19 cellular contexts compared by ENCODE assay signal in the genomic region with DNA sequence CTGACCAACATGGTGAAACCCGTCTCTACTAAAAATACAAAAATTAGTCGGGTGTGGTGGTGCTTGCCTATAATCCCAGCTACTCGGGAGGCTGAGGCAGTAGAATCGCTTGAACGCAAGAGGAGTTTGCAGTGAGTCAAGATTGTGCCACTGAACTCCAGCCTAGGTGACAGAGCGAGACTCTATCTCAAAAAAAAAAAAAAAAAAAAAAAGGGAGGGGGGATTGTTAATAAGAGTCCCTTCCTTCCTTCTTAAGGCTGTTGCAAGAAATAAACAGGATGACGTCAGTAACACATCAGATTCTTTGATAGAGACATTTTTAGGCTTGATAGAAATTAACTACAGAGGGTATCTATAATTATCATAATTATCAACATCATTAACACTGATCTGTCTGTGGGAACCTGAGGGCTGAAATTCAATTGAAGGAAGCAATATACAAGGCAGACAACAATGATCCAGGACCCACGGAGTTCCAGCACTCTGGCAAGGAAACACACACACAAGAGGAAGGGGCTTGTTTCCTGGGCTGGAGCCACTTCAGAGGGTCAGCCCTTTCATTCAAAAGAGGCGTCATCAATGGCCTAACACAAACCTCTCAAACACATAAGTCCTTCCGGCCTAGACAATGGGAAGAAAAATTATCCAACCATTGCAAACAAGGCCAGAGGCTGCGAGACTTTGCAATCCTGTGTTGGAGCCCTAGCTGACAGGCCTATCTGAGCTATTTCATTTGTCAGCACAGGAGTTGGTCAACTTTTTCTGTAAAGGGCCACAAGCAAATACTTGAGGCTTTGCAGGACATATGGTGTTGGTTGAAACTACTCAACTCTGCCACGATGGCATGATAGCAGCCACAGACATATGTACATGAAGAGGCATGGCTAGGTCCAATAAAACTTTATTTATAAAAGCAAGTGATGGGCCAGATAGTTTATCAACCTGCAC.
DNase-seq lines count a peak whose midpoint lies in the region; ATAC-seq, FAIRE-seq and TF ChIP-seq lines count a peak whose summit lies in the region.
"Had no signal": no experiment of that assay in that cellular context is flagged by ENCODE, and none has a peak within 500 bp of the region (broad histone marks: within the 10 kb centered on the region; RNA-seq: fewer than 3 reads in every experiment).

No MANE protein-coding gene starts in this region.

- no peak overlapping the region for H3K4me2 ChIP-seq in HepG2 (ENCODE audit: low read depth, low read length)

- 83% methylated on average over 12 of the region's 12 CpGs for WGBS in HepG2 (ENCODE audit: low lambda C conversion rate)
- 87 to 91% methylated on average over 12 of the region's 12 CpGs for WGBS in aorta, 2 donors

- no peak for DNase-seq in Right ventricle myocardium inferior (ENCODE audit: missing footprints)
- no peak for DNase-seq in right atrium auricular region (ENCODE audit: low spot score)
- peak; percentile 32 for DNase-seq in amniotic epithelial cell (ENCODE audit: low read depth)
- DNase-seq in HepG2 (ENCODE audit: low spot score), result peak; percentile 84
- DNase-seq in aorta, result no peak
- no peak for DNase-seq in HT-29 (ENCODE audit: low spot score)
- DNase-seq in pons (ENCODE audit: low spot score), result no peak
- no peak for DNase-seq in activated CD4-positive, alpha-beta T cell treated with anti-CD3 and anti-CD28 coated beads, Interleukin-2, amount 50 U/mL, for 48 hours
- DNase-seq: activated CD8-positive, alpha-beta memory T cell treated with anti-CD3 and anti-CD28 coated beads for 24 hours; activated gamma-delta T cell treated with Interleukin-2 at 50 U/mL for 16 hours; DMS79 treated with DMSO at 0.1 percent for 48 hours; GM23248; NCI-H69; T1000 had no signal

- H3K27ac ChIP-seq in right atrium auricular region (peak overlapping the region in 1 of 2 donors; percentile 40), HepG2 (ENCODE audit: extremely low read length, insufficient read depth, low read length) (peak overlapping the region; percentile 38), aorta (ENCODE audit: low read depth in 1 of 2, low read length in 2 of 2) (no peak overlapping the region)
- H3K27ac ChIP-seq: GM23248, HL-60 had no signal

- ATAC-seq in Right ventricle myocardium inferior (peak; percentile 56), HepG2 (peak; percentile 78), aorta (ENCODE audit: low FRiP score) (peak; percentile 33)

- CTCF ChIA-PET in HepG2 (lab: Yijun Ruan, JAX; ENCODE audit: low intra/inter-chr PET ratio, low total read pairs), result no interaction called here

- no peak for TF ChIP-seq POLR2A in HepG2 (IDR thresholded peaks at IDR 0.05; ENCODE audit: insufficient read depth in 1 of 2, low read depth in 2 of 2, low read length in 2 of 2)

- TF ChIP-seq EP300 in HepG2 (IDR thresholded peaks at IDR 0.05; ENCODE audit: low read depth in 2 of 2, low read length in 2 of 2) (no peak), HepG2 (CRISPR knock-in tag; IDR thresholded peaks at IDR 0.05; ENCODE audit: borderline replicate concordance) (no peak)

- H3K9me3 ChIP-seq in right atrium auricular region, result no peaks in the 10 kb centered on the region
- H3K9me3 ChIP-seq in HepG2 (ENCODE audit: low read length), result no peaks in the 10 kb centered on the region
- H3K9me3 ChIP-seq in aorta (ENCODE audit: control insufficient read depth, low read length), result no peaks in the 10 kb centered on the region
- H3K9me3 ChIP-seq: breast epithelium, upper lobe of left lung had no signal

- in situ Hi-C loops in HepG2 (cut with HindIII; ENCODE audit: extremely low pct_ligation_motif_present, low pct_unique_long_range_greater_than_20kb), result no loop called here

- no peaks in the 10 kb centered on the region for H3K27me3 ChIP-seq in right atrium auricular region
- H3K27me3 ChIP-seq in HepG2 (ENCODE audit: control insufficient read depth in 1 of 2, insufficient read depth in 2 of 2, low read length in 2 of 2), result no peaks in the 10 kb centered on the region
- no peaks in the 10 kb centered on the region for H3K27me3 ChIP-seq in aorta (ENCODE audit: control insufficient read depth in 1 of 2, insufficient read depth in 2 of 2, low read length in 1 of 2)
- H3K27me3 ChIP-seq: breast epithelium, upper lobe of left lung had no signal

- peak overlapping the region; percentile 21; the same call in 1 of the 2 replicates for H3K9ac ChIP-seq in HepG2 (ENCODE audit: insufficient read depth, low read depth, low read length)
- H3K9ac ChIP-seq: GM23248 had no signal

- H4K20me1 ChIP-seq in HepG2 (ENCODE audit: insufficient read depth, low read length), result peaks cover 3% of the 10 kb centered on the region; the same call in 1 of the 2 replicates

- TF ChIP-seq CTCF in right atrium auricular region (IDR thresholded peaks at IDR 0.05) (no peak), HepG2 (CRISPR knock-in tag; IDR thresholded peaks at IDR 0.05) (no peak)

- BruUV-seq in HepG2 (replicated peaks; lab: Mats Ljungman, UMichigan), result no TSS peak

- H2AFZ ChIP-seq in HepG2 (ENCODE audit: low read length), result no peak overlapping the region
- H2AFZ ChIP-seq: GM23248 had no signal

- H3K79me2 ChIP-seq in HepG2 (ENCODE audit: insufficient read depth, low read length), result peaks cover 6% of the 10 kb centered on the region

- no peak for TF ChIP-seq RAD21 in HepG2 (CRISPR knock-in tag; IDR thresholded peaks at IDR 0.05)

- H3K4me3 ChIP-seq in right atrium auricular region (no peak overlapping the region), HepG2 (replicated peaks in 1 of 3; ENCODE audit: insufficient read depth in 1 of 3, low read depth in 2 of 3, low read length in 3 of 3) (no peak overlapping the region), aorta (ENCODE audit: low read length in 2 of 2) (no peak overlapping the region)
- H3K4me3 ChIP-seq: breast epithelium, GM23248, lung, upper lobe of left lung had no signal

- H3K4me1 ChIP-seq in right atrium auricular region (peaks cover 0 to 24% of the 10 kb centered on the region in 2 donors), HepG2 (ENCODE audit: insufficient read depth, low read length) (peaks cover 20% of the 10 kb centered on the region), aorta (ENCODE audit: control insufficient read depth in 1 of 2, insufficient read depth in 2 of 2, low read length in 2 of 2) (no peaks in the 10 kb centered on the region)
- H3K4me1 ChIP-seq: breast epithelium had no signal

- H3K36me3 ChIP-seq in right atrium auricular region, result peaks cover 5% of the 10 kb centered on the region
- H3K36me3 ChIP-seq in HepG2 (replicated peaks in 1 of 2; ENCODE audit: control insufficient read depth in 1 of 2, insufficient read depth in 2 of 2, low read length in 2 of 2), result peaks cover 5 to 6% of the 10 kb centered on the region in 2 experiments; a peak in 4 of 5 replicates
- no peaks in the 10 kb centered on the region for H3K36me3 ChIP-seq in aorta (ENCODE audit: control insufficient read depth in 1 of 2, insufficient read depth in 2 of 2, low read length in 1 of 2)
- H3K36me3 ChIP-seq: breast epithelium, upper lobe of left lung had no signal

- intact Hi-C loops in Right ventricle myocardium inferior (cut with DNase I), result no loop called here
- intact Hi-C loops in HepG2 (cut with micrococcal nuclease; ENCODE audit: unreplicated experiment), result no loop called here
- intact Hi-C loops in aorta (cut with DNase I), result no loop called here

- POLR2A ChIA-PET in HepG2 (lab: Yijun Ruan, JAX), result interaction anchor here (0.8 kb wide), 1 partner anchor 105 kb away, joined by 3 read pairs; a partner anchor contains a TSS

- peak; percentile 66 for FAIRE-seq in HepG2 (lab: Jason Lieb, UNC)
- FAIRE-seq: GM12891 had no signal

TF ChIP-seq in HepG2, 621 proteins besides CTCF, POLR2A, EP300 and RAD21 (continues in another document):
- TF ChIP-seq ETV5 (CRISPR knock-in tag; IDR thresholded peaks at IDR 0.05; ENCODE audit: borderline replicate concordance) (peak; percentile 67; the same call in 1 of the 2 replicates), SYNCRIP (IDR thresholded peaks at IDR 0.05; ENCODE audit: insufficient read depth, low read depth, low read length) (no peak), ZNF773 (CRISPR knock-in tag; IDR thresholded peaks at IDR 0.05; ENCODE audit: borderline replicate concordance) (no peak), GPN1 (CRISPR knock-in tag; IDR thresholded peaks at IDR 0.05; ENCODE audit: borderline replicate concordance) (no peak), ZNF441 (CRISPR knock-in tag; IDR thresholded peaks at IDR 0.05; ENCODE audit: borderline replicate concordance) (no peak), MED13 (CRISPR knock-in tag; IDR thresholded peaks at IDR 0.05) (no peak), KLF15 (CRISPR knock-in tag; IDR thresholded peaks at IDR 0.05; ENCODE audit: borderline replicate concordance) (no peak)
- TF ChIP-seq, protein P1, sequence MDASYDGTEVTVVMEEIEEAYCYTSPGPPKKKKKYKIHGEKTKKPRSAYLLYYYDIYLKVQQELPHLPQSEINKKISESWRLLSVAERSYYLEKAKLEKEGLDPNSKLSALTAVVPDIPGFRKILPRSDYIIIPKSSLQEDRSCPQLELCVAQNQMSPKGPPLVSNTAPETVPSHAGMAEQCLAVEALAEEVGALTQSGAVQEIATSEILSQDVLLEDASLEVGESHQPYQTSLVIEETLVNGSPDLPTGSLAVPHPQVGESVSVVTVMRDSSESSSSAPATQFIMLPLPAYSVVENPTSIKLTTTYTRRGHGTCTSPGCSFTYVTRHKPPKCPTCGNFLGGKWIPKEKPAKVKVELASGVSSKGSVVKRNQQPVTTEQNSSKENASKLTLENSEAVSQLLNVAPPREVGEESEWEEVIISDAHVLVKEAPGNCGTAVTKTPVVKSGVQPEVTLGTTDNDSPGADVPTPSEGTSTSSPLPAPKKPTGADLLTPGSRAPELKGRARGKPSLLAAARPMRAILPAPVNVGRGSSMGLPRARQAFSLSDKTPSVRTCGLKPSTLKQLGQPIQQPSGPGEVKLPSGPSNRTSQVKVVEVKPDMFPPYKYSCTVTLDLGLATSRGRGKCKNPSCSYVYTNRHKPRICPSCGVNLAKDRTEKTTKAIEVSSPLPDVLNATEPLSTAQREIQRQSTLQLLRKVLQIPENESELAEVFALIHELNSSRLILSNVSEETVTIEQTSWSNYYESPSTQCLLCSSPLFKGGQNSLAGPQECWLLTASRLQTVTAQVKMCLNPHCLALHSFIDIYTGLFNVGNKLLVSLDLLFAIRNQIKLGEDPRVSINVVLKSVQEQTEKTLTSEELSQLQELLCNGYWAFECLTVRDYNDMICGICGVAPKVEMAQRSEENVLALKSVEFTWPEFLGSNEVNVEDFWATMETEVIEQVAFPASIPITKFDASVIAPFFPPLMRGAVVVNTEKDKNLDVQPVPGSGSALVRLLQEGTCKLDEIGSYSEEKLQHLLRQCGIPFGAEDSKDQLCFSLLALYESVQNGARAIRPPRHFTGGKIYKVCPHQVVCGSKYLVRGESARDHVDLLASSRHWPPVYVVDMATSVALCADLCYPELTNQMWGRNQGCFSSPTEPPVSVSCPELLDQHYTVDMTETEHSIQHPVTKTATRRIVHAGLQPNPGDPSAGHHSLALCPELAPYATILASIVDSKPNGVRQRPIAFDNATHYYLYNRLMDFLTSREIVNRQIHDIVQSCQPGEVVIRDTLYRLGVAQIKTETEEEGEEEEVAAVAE (CRISPR knock-in tag; IDR thresholded peaks at IDR 0.05; ENCODE audit: borderline replicate concordance), result no peak

Comparison
In these comparisons a context has a peak if more than half of its experiments do, and no peak if none do; other contexts are left out.
1. DNase-seq: peak in amniotic epithelial cell (single experiment) and HepG2 (single experiment); none in Right ventricle myocardium inferior (single experiment), right atrium auricular region (single experiment), aorta (0 of 2), HT-29 (single experiment), pons (single experiment) and activated CD4-positive, alpha-beta T cell treated with anti-CD3 and anti-CD28 coated beads, Interleukin-2, amount 50 U/mL, for 48 hours (0 of 2).
2. Peak in every context shown above with its lines, with median percentiles within 50 percentile points of each other: ATAC-seq.